21 cellular contexts compared by ENCODE assay signal in genomic region chr6:44311304-44311703, GRCh38. TPM values are rescaled to one million over a fixed set of nuclear protein-coding genes. Genes with fewer than 3 reads are reported as not detected.
DNase-seq lines count a peak whose midpoint lies in the region; ATAC-seq, FAIRE-seq and TF ChIP-seq lines count a peak whose summit lies in the region.
"Had no signal": no experiment of that assay in that cellular context is flagged by ENCODE, and none has a peak within 500 bp of the region (broad histone marks: within the 10 kb centered on the region; RNA-seq: fewer than 3 reads in every experiment).

No MANE protein-coding gene starts in this region.

- no peak overlapping the region for H3K56ac ChIP-seq in IMR-90 (ENCODE audit: extremely low read depth, insufficient read depth, low read length)

- peaks cover 7% of the 10 kb centered on the region for H3K27me3 ChIP-seq in IMR-90 (ENCODE audit: control insufficient read depth, insufficient read depth, low read length)

- no peak overlapping the region for H3K4ac ChIP-seq in IMR-90 (ENCODE audit: low read depth, low read length)

- no peak for FAIRE-seq in GM12892 (lab: Jason Lieb, UNC)
- FAIRE-seq: TTC549 had no signal

- DNase-seq in activated T-cell treated with anti-CD3 and anti-CD28 coated beads, Interleukin-2, amount 50 U/mL, for 4 hours, result no peak
- no peak for DNase-seq in activated T-cell treated with anti-CD3 and anti-CD28 coated beads, Interleukin-2, amount 50 U/mL, for 1 hour
- DNase-seq in IMR-90 (no peak), osteocyte (ENCODE audit: extremely low spot score, unreplicated experiment) (no peak), H4 (ENCODE audit: low spot score) (no peak), GM12892 (ENCODE audit: insufficient read length) (no peak), hypothalamus (lab: John Stamatoyannopoulos, UW) (no peak)
- DNase-seq in effector memory CD8-positive, alpha-beta T cell, result no peak
- DNase-seq: activated CD4-positive, alpha-beta T cell treated with anti-CD3 and anti-CD28 coated beads for 4 hours; anterior cingulate cortex; mesenchymal stem cell; NCI-H187 treated with DMSO at 0.1 percent for 48 hours; NCI-H446; NK-92 treated with Interleukin-12 subunit alpha and Interleukin-12 subunit beta, amount 100 ng/mL, for 24 hours; right cardiac atrium had no signal

- H3K9me3 Mint-ChIP-seq in activated T-cell treated with anti-CD3 and anti-CD28 coated beads, Interleukin-2, amount 50 U/mL, for 4 hours, result no peaks in the 10 kb centered on the region
- H3K9me3 Mint-ChIP-seq in effector memory CD8-positive, alpha-beta T cell, result no peaks in the 10 kb centered on the region
- no peaks in the 10 kb centered on the region for H3K9me3 Mint-ChIP-seq in osteocyte (ENCODE audit: unreplicated experiment)

- H3K4me1 ChIP-seq in IMR-90 (ENCODE audit: control insufficient read depth, insufficient read depth, low read length), result peaks cover 8% of the 10 kb centered on the region

- H2AK5ac ChIP-seq in IMR-90 (ENCODE audit: low read depth, low read length), result no peak overlapping the region

- no peak overlapping the region for H4K91ac ChIP-seq in IMR-90 (ENCODE audit: insufficient read depth, low read depth, low read length)

- no peak overlapping the region for H3K23ac ChIP-seq in IMR-90 (ENCODE audit: low read depth, low read length)

- H3K9me3 ChIP-seq in IMR-90 (ENCODE audit: control insufficient read depth, insufficient read depth, low read length), result no peaks in the 10 kb centered on the region

- in situ Hi-C loops in IMR-90 (cut with MboI; ENCODE audit: low sequenced_read_pairs), result no loop called here

- no peak overlapping the region for H2AK9ac ChIP-seq in IMR-90 (replicated peaks; ENCODE audit: low read depth, low read length, poor library complexity)

- CTCF ChIA-PET in IMR-90 (lab: Yijun Ruan, JAX), result no interaction called here

- no peak overlapping the region for H3K4me2 ChIP-seq in IMR-90 (ENCODE audit: low read depth, low read length)

- peaks cover 15% of the 10 kb centered on the region for H3K4me1 Mint-ChIP-seq in activated T-cell treated with anti-CD3 and anti-CD28 coated beads, Interleukin-2, amount 50 U/mL, for 4 hours (ENCODE audit: low read depth)
- peaks cover 14 to 30% of the 10 kb centered on the region in 2 donors for H3K4me1 Mint-ChIP-seq in effector memory CD8-positive, alpha-beta T cell (ENCODE audit: low read depth in 2 of 2)
- peaks cover 14% of the 10 kb centered on the region for H3K4me1 Mint-ChIP-seq in osteocyte (ENCODE audit: unreplicated experiment)

- H3K18ac ChIP-seq in IMR-90 (ENCODE audit: low read depth, low read length), result no peak overlapping the region

- peak overlapping the region; percentile 99 for H3K4me3 Mint-ChIP-seq in activated T-cell treated with anti-CD3 and anti-CD28 coated beads, Interleukin-2, amount 50 U/mL, for 4 hours
- peak overlapping the region; percentile 100 for H3K4me3 Mint-ChIP-seq in effector memory CD8-positive, alpha-beta T cell
- peak overlapping the region; percentile 99 for H3K4me3 Mint-ChIP-seq in osteocyte (ENCODE audit: unreplicated experiment)

- BruUV-seq in IMR-90 (replicated peaks; lab: Mats Ljungman, UMichigan), result no TSS peak

- H3K79me1 ChIP-seq in IMR-90 (ENCODE audit: low read depth in 1 of 2, low read length in 2 of 2), result peaks cover 20 to 24% of the 10 kb centered on the region in 2 experiments

- POLR2A ChIA-PET in IMR-90 (lab: Charles Lee; ENCODE audit: unreplicated experiment), result no interaction called here

- H3K9ac ChIP-seq in IMR-90 (ENCODE audit: low read depth, low read length), result no peak overlapping the region

- H2BK5ac ChIP-seq in IMR-90 (ENCODE audit: low read depth, low read length, poor library complexity, severe bottlenecking), result no peak overlapping the region

- TF ChIP-seq CTCF in IMR-90 (conservative IDR thresholded peaks at IDR 0.05; ENCODE audit: low read depth, low read length), result no peak
- TF ChIP-seq CTCF in osteocyte (IDR thresholded peaks at IDR 0.05), result no peak

- intact Hi-C loops in IMR-90 (cut with micrococcal nuclease), result no loop called here

- H3K14ac ChIP-seq in IMR-90 (replicated peaks; ENCODE audit: low read depth, low read length), result no peak overlapping the region

- WGBS in IMR-90 (ENCODE audit: extremely low coverage in 2 of 2, insufficient read length in 1 of 2), 2 experiments, result 86% methylated on average over 1 of the region's 2 CpGs; no CpG with 5 or more reads in 1 of the 2 experiments

- H4K8ac ChIP-seq in IMR-90 (ENCODE audit: low read depth in 2 of 2, low read length in 2 of 2), result no peak overlapping the region

- no peak overlapping the region for H2BK120ac ChIP-seq in IMR-90 (ENCODE audit: low read depth, low read length)

- dilution Hi-C loops in IMR-90 (cut with HindIII; ENCODE audit: low sequenced_read_pairs, unreplicated experiment), result no loop called here

- no peak for TF ChIP-seq POLR2A in IMR-90 (IDR thresholded peaks at IDR 0.05; ENCODE audit: low read depth, low read length)
- no peak for TF ChIP-seq POLR2A in GM12892 (IDR thresholded peaks at IDR 0.05; ENCODE audit: low read depth, low read length)

- H4K20me1 ChIP-seq in IMR-90 (ENCODE audit: insufficient read depth, low read length), result no peaks in the 10 kb centered on the region

- H3K36me3 ChIP-seq in IMR-90 (ENCODE audit: control insufficient read depth, insufficient read depth, low read length), result peaks cover 35% of the 10 kb centered on the region

- no peak overlapping the region for H2BK15ac ChIP-seq in IMR-90 (ENCODE audit: low read depth, low read length)

- H2AFZ ChIP-seq in IMR-90 (replicated peaks; ENCODE audit: low read length, poor library complexity), result no peak overlapping the region
- H2AFZ ChIP-seq: hepatocyte had no signal

- no peak overlapping the region for H3K27ac ChIP-seq in IMR-90 (ENCODE audit: insufficient read depth, low read length)
- H3K27ac ChIP-seq: hepatocyte had no signal

- H4K5ac ChIP-seq in IMR-90 (ENCODE audit: low read depth, low read length), result no peak overlapping the region

- no peak overlapping the region for H3K27ac Mint-ChIP-seq in effector memory CD8-positive, alpha-beta T cell
- H3K27ac Mint-ChIP-seq in osteocyte (ENCODE audit: unreplicated experiment), result no peak overlapping the region

- H3K27me3 Mint-ChIP-seq in activated T-cell treated with anti-CD3 and anti-CD28 coated beads, Interleukin-2, amount 50 U/mL, for 4 hours (ENCODE audit: low read depth), result no peaks in the 10 kb centered on the region
- no peaks in the 10 kb centered on the region for H3K27me3 Mint-ChIP-seq in effector memory CD8-positive, alpha-beta T cell
- peaks cover 9% of the 10 kb centered on the region for H3K27me3 Mint-ChIP-seq in osteocyte (ENCODE audit: unreplicated experiment)

- no peak overlapping the region for H3K4me3 ChIP-seq in IMR-90 (ENCODE audit: insufficient read depth, low read depth, low read length)
- H3K4me3 ChIP-seq: hepatocyte had no signal

- no peak overlapping the region for H2BK20ac ChIP-seq in IMR-90 (ENCODE audit: low read depth, low read length)

- peaks cover 34% of the 10 kb centered on the region for H3K36me3 Mint-ChIP-seq in activated T-cell treated with anti-CD3 and anti-CD28 coated beads, Interleukin-2, amount 50 U/mL, for 4 hours (ENCODE audit: insufficient read depth)
- H3K36me3 Mint-ChIP-seq in effector memory CD8-positive, alpha-beta T cell (ENCODE audit: insufficient read depth), result peaks cover 22% of the 10 kb centered on the region
- H3K36me3 Mint-ChIP-seq in osteocyte (ENCODE audit: unreplicated experiment), result peaks cover 13% of the 10 kb centered on the region

- H3K9me1 ChIP-seq in IMR-90 (ENCODE audit: insufficient read depth, low read length), result peaks cover 10% of the 10 kb centered on the region

- no peak for TF ChIP-seq RAD21 in IMR-90 (IDR thresholded peaks at IDR 0.05; ENCODE audit: low read length)

- no peak for ATAC-seq in activated T-cell treated with anti-CD3 and anti-CD28 coated beads, Interleukin-2, amount 50 U/mL, for 4 hours
- no peak for ATAC-seq in IMR-90 (ENCODE audit: low read depth)
- ATAC-seq in effector memory CD8-positive, alpha-beta T cell (replicated peaks), result no peak
- ATAC-seq: right cardiac atrium had no signal

RNA-seq across cellular contexts. Expression of gene AARS2, which starts 1.8 kb away (rescaled TPM):
- 10 to 100 TPM; 29.4 to 31.5 (median 29.8) TPM for total RNA-seq in activated T-cell treated with anti-CD3 and anti-CD28 coated beads, Interleukin-2, amount 50 U/mL, for 4 hours
- total RNA-seq in IMR-90 (2012; rRNA removed) (10.4 and 10.8 TPM in 2 replicates), osteocyte (13.2 and 13.3 TPM in 2 replicates)
- polyA plus RNA-seq in IMR-90 (2012; rRNA removed), result 9.1 and 10.3 TPM in 2 replicates
- 8.0 and 8.9 TPM in 2 replicates for polyA plus RNA-seq in IMR-90 (2012; cell fraction: cytosol; rRNA removed)
- 15.6 and 29.8 TPM in 2 replicates for polyA plus RNA-seq in IMR-90 (2012; cell fraction: nucleus; rRNA removed; ENCODE audit: low replicate concordance)
- 9.5 and 14.0 TPM in 2 replicates for total RNA-seq in H4 (2014; rRNA removed; shearing (Covaris generic))
- polyA plus RNA-seq in GM12892 (2012; ENCODE audit: missing spikeins), result 6.2 TPM

RNA-seq across cellular contexts. Expression of gene SPATS1, which starts 31.1 kb away (rescaled TPM):
- total RNA-seq in activated T-cell treated with anti-CD3 and anti-CD28 coated beads, Interleukin-2, amount 50 U/mL, for 4 hours, result not detected
- not detected in 2 replicates for total RNA-seq in IMR-90 (2012; rRNA removed)
- polyA plus RNA-seq in IMR-90 (2012; rRNA removed), result not detected in 2 replicates
- polyA plus RNA-seq in IMR-90 (2012; cell fraction: cytosol; rRNA removed), result not detected in 2 replicates
- polyA plus RNA-seq in IMR-90 (2012; cell fraction: nucleus; rRNA removed; ENCODE audit: low replicate concordance), result not detected in 2 replicates
- total RNA-seq in osteocyte, result not detected in 2 replicates
- total RNA-seq in H4 (2014; rRNA removed; shearing (Covaris generic)), result not detected in 2 replicates
- not detected for polyA plus RNA-seq in GM12892 (2012; ENCODE audit: missing spikeins)
- total RNA-seq: cerebellum, hepatocyte, kidney epithelial cell, MCF 10A, right cardiac atrium, ureter had no signal
- polyA plus RNA-seq: hepatocyte, right cardiac atrium had no signal

RNA-seq across cellular contexts. Expression of gene TMEM151B, which starts 41.1 kb away (rescaled TPM):
- under 1 TPM in 2 of 3 donors, not detected in 1; 0.03 to 0.05 TPM for total RNA-seq in activated T-cell treated with anti-CD3 and anti-CD28 coated beads, Interleukin-2, amount 50 U/mL, for 4 hours
- total RNA-seq in IMR-90 (2012; rRNA removed), result not detected in 2 replicates
- polyA plus RNA-seq in IMR-90 (2012; rRNA removed), result not detected in 2 replicates
- polyA plus RNA-seq in IMR-90 (2012; cell fraction: cytosol; rRNA removed), result 0.01 TPM in 1 of 2 replicates, not detected in the other
- 0.06 and 0.15 TPM in 2 replicates for polyA plus RNA-seq in IMR-90 (2012; cell fraction: nucleus; rRNA removed; ENCODE audit: low replicate concordance)
- total RNA-seq in osteocyte, result 0.08 TPM in 1 of 2 replicates, not detected in the other
- total RNA-seq in H4 (2014; rRNA removed; shearing (Covaris generic)), result 0.37 TPM in 1 of 2 replicates, not detected in the other
- polyA plus RNA-seq in GM12892 (2012; ENCODE audit: missing spikeins), result 0.61 TPM
- total RNA-seq: MCF 10A, ureter had no signal

RNA-seq across cellular contexts. Expression of gene NFKBIE, which starts 46.0 kb away (rescaled TPM):
- total RNA-seq in activated T-cell treated with anti-CD3 and anti-CD28 coated beads, Interleukin-2, amount 50 U/mL, for 4 hours, result 10 to 100 TPM; 30.0 to 36.4 (median 33.1) TPM
- total RNA-seq in IMR-90 (2012; rRNA removed) (7.5 and 7.9 TPM in 2 replicates), osteocyte (11.1 and 13.1 TPM in 2 replicates)
- 13.0 and 16.7 TPM in 2 replicates for polyA plus RNA-seq in IMR-90 (2012; rRNA removed)
- 17.6 and 22.6 TPM in 2 replicates for polyA plus RNA-seq in IMR-90 (2012; cell fraction: cytosol; rRNA removed)
- polyA plus RNA-seq in IMR-90 (2012; cell fraction: nucleus; rRNA removed; ENCODE audit: low replicate concordance), result 14.5 and 23.0 TPM in 2 replicates
- 11.2 and 12.4 TPM in 2 replicates for total RNA-seq in H4 (2014; rRNA removed; shearing (Covaris generic))
- 60.4 TPM for polyA plus RNA-seq in GM12892 (2012; ENCODE audit: missing spikeins)

RNA-seq across cellular contexts. Expression of gene SLC35B2, which starts 54.0 kb away (rescaled TPM):
- total RNA-seq in activated T-cell treated with anti-CD3 and anti-CD28 coated beads, Interleukin-2, amount 50 U/mL, for 4 hours, result 10 to 100 TPM; 35.0 to 42.5 (median 40.8) TPM
- 41.7 and 51.4 TPM in 2 replicates for total RNA-seq in IMR-90 (2012; rRNA removed)
- 89.9 and 94.8 TPM in 2 replicates for polyA plus RNA-seq in IMR-90 (2012; rRNA removed)
- polyA plus RNA-seq in IMR-90 (2012; cell fraction: cytosol; rRNA removed), result 91.0 and 123 TPM in 2 replicates
- polyA plus RNA-seq in IMR-90 (2012; cell fraction: nucleus; rRNA removed; ENCODE audit: low replicate concordance), result 64.5 and 76.3 TPM in 2 replicates
- total RNA-seq in osteocyte, result 77.0 and 88.4 TPM in 2 replicates
- total RNA-seq in H4 (2014; rRNA removed; shearing (Covaris generic)), result 177 and 195 TPM in 2 replicates
- 38.8 TPM for polyA plus RNA-seq in GM12892 (2012; ENCODE audit: missing spikeins)
